ENCODE assay signal across 8 cellular contexts in the genomic region with DNA sequence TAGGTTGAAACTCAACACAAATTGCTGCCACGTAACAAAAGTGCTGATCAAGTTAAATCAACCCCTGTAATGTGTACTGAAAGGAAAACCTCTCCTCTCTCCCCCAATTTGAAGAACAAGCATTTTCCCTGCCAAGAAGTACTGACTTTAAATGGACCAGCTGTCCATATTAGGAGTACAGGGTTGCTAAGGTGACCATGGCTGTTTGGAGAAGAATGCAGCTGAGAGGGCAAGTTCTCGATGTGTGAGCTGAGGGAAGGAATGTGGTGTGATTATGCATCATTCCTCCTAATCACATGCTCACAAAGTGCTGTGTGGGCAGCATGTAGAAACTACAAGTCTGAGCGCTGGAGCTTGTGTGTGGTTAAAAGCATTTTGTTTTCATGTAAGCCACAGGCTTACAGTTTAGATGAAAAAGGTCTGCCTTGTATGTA. TPM values are rescaled to one million over a fixed set of nuclear protein-coding genes. Genes with fewer than 3 reads are reported as not detected.
DNase-seq lines count a peak whose midpoint lies in the region; ATAC-seq, FAIRE-seq and TF ChIP-seq lines count a peak whose summit lies in the region.

No MANE protein-coding gene starts in this region.

- POLR2A ChIA-PET in GM10248 (lab: Yijun Ruan, JAX), result no interaction called here

- no peaks in the 10 kb centered on the region for H3K9me3 ChIP-seq in pancreas

- intact Hi-C loops in Right ventricle myocardium superior (cut with DNase I), result no loop called here
- intact Hi-C loops in pancreas (cut with DNase I), result no loop called here

- H3K27ac Mint-ChIP-seq in activated naive CD8-positive, alpha-beta T cell treated with anti-CD3 and anti-CD28 coated beads, Interleukin-2, amount 50 U/mL, for 24 hours, result peak overlapping the region; percentile 2

- no peaks in the 10 kb centered on the region for H3K4me1 ChIP-seq in pancreas

- DNase-seq in GM10248 (ENCODE audit: extremely low spot score) (peak; percentile 47), LHCN-M2 (ENCODE audit: low read depth) (peak; percentile 99), Right ventricle myocardium superior (no peak), pancreas (peak in 3 of 6 donors; percentile 16 to 54 (median 17)), NCI-H1694 (lab: John Stamatoyannopoulos, UW) (no peak), NCI-H510A treated with DMSO at 0.1 percent for 48 hours (lab: John Stamatoyannopoulos, UW) (no peak)
- DNase-seq in activated naive CD8-positive, alpha-beta T cell treated with anti-CD3 and anti-CD28 coated beads, Interleukin-2, amount 50 U/mL, for 24 hours, result peak; percentile 22

- CTCF ChIA-PET in GM10248 (lab: Yijun Ruan, JAX), result interaction anchor here (0.9 to 2.5 kb wide), 3 partner anchors 16 to 36 kb away, joined by 3 to 8 read pairs (median 3); no protein-coding TSS in a partner anchor

- peak; percentile 72 for FAIRE-seq in pancreas (lab: Jason Lieb, UNC)

- WGBS in pancreas, 2 donors, result 54 to 55% methylated on average over 3 of the region's 3 CpGs

- peaks cover 20% of the 10 kb centered on the region for H3K4me1 Mint-ChIP-seq in activated naive CD8-positive, alpha-beta T cell treated with anti-CD3 and anti-CD28 coated beads, Interleukin-2, amount 50 U/mL, for 24 hours

- H3K36me3 ChIP-seq in pancreas, result no peaks in the 10 kb centered on the region

- no peaks in the 10 kb centered on the region for H3K9me3 Mint-ChIP-seq in activated naive CD8-positive, alpha-beta T cell treated with anti-CD3 and anti-CD28 coated beads, Interleukin-2, amount 50 U/mL, for 24 hours

- H3K4me3 ChIP-seq in pancreas, result no peak overlapping the region

- no peaks in the 10 kb centered on the region for H3K27me3 ChIP-seq in pancreas

- peak overlapping the region in 1 of 4 donors; percentile 36 for H3K27ac ChIP-seq in pancreas

- H3K27me3 Mint-ChIP-seq in activated naive CD8-positive, alpha-beta T cell treated with anti-CD3 and anti-CD28 coated beads, Interleukin-2, amount 50 U/mL, for 24 hours, result no peaks in the 10 kb centered on the region

- no peak for TF ChIP-seq CTCF in GM10248 (IDR thresholded peaks at IDR 0.05; ENCODE audit: control extremely low read depth, extremely low read depth, low read depth, missing control alignments)
- no peak for TF ChIP-seq CTCF in pancreas (IDR thresholded peaks at IDR 0.05)

- H3K4me3 Mint-ChIP-seq in activated naive CD8-positive, alpha-beta T cell treated with anti-CD3 and anti-CD28 coated beads, Interleukin-2, amount 50 U/mL, for 24 hours, result no peak overlapping the region

- H3K36me3 Mint-ChIP-seq in activated naive CD8-positive, alpha-beta T cell treated with anti-CD3 and anti-CD28 coated beads, Interleukin-2, amount 50 U/mL, for 24 hours (ENCODE audit: low read depth), result peaks cover 18% of the 10 kb centered on the region

- peak; percentile 87 for ATAC-seq in GM21825 (IDR thresholded peaks at IDR 0.05; ENCODE audit: unreplicated experiment)
- ATAC-seq in activated naive CD8-positive, alpha-beta T cell treated with anti-CD3 and anti-CD28 coated beads, Interleukin-2, amount 50 U/mL, for 24 hours, result peak; percentile 99
- ATAC-seq in Right ventricle myocardium superior (ENCODE audit: poor library complexity), result peak; percentile 97
- ATAC-seq in pancreas, result peak in 3 of 4 donors; percentile 93 to 98 (median 96)

RNA-seq across cellular contexts. Expression of gene CCT2, which starts 50.9 kb away (rescaled TPM):
- total RNA-seq in LHCN-M2 (2014; rRNA removed) (338 and 371 TPM in 2 replicates), Right ventricle myocardium superior (84.8 TPM), pancreas (10 to 100 TPM; 41.6 to 69.1 (median 63.7) TPM)
- 213 TPM for polyA plus RNA-seq in LHCN-M2 (2012)
- 10 to 100 TPM; 43.5 to 60.0 TPM for polyA plus RNA-seq in pancreas

Comparison
In these comparisons a context has a peak if more than half of its experiments do, and no peak if none do; other contexts are left out.
1. DNase-seq: peak in GM10248 (single experiment), LHCN-M2 (single experiment) and activated naive CD8-positive, alpha-beta T cell treated with anti-CD3 and anti-CD28 coated beads, Interleukin-2, amount 50 U/mL, for 24 hours (single experiment); none in Right ventricle myocardium superior (single experiment), NCI-H1694 (single experiment) and NCI-H510A treated with DMSO at 0.1 percent for 48 hours (single experiment).
2. Peak in every context shown above with its lines, with median percentiles within 50 percentile points of each other: ATAC-seq.